Comparison of ENCODE assay signal across 9 cellular contexts in the genomic region with DNA sequence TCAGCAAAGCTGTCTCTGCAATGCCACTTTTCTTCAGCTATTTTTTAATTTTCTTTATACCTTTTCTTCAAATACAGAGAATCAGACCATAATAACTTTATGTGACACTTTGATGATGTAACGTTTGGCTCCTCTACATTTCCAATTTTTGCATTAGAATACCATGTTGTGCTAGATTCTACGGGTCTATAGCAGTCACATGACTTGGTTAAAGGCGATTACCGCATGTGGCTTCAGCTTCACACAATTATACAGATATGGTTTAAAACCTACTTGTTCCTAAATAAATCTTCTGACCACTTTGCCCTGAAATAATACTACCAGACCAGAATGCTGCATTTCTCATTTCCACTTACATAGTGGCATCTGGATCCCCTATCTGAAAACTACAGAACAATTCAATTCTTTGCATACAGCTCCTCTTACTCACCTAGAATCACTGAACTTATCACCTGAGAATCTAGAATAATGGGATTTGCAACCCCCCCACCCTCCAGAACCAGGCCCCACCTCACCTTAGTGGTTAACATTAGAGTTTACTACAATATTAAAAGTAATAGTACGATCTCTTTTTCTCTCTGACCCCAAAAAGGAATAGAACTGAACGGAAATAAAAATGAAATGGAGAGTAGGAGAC. TPM values are rescaled to one million over a fixed set of nuclear protein-coding genes. Genes with fewer than 3 reads are reported as not detected.
DNase-seq lines count a peak whose midpoint lies in the region; ATAC-seq and TF ChIP-seq lines count a peak whose summit lies in the region.
"Had no signal": no experiment of that assay in that cellular context is flagged by ENCODE, and none has a peak within 500 bp of the region (broad histone marks: within the 10 kb centered on the region; RNA-seq: fewer than 3 reads in every experiment).

No MANE protein-coding gene starts in this region.

- H3K27ac Mint-ChIP-seq in HFFc6 (peak overlapping the region; percentile 79), activated B cell treated with CpG ODN at 0.5 μM for 24 hours (peak overlapping the region; percentile 85)

- H3K9me3 Mint-ChIP-seq in HFFc6 (no peaks in the 10 kb centered on the region), activated B cell treated with CpG ODN at 0.5 μM for 24 hours (no peaks in the 10 kb centered on the region)

- TF ChIP-seq CTCF in HFFc6 (IDR thresholded peaks at IDR 0.05) = no peak
- no peak for TF ChIP-seq CTCF in activated B cell treated with CpG ODN at 0.5 μM for 24 hours (IDR thresholded peaks at IDR 0.05)
- no peak for TF ChIP-seq CTCF in hepatocyte (IDR thresholded peaks at IDR 0.05; ENCODE audit: poor library complexity)
- no peak for TF ChIP-seq CTCF in spleen (IDR thresholded peaks at IDR 0.05 in 8 of 11, conservative IDR thresholded peaks at IDR 0.05 in 3 of 11)

- no peaks in the 10 kb centered on the region; the same call in none of the 2 replicates for H3K27me3 Mint-ChIP-seq in HFFc6 (ENCODE audit: insufficient read depth)
- H3K27me3 Mint-ChIP-seq in activated B cell treated with CpG ODN at 0.5 μM for 24 hours = no peaks in the 10 kb centered on the region

- H3K27me3 ChIP-seq in hepatocyte = no peaks in the 10 kb centered on the region
- H3K27me3 ChIP-seq in spleen (replicated peaks in 1 of 7) = no peaks in the 10 kb centered on the region

- POLR2A ChIA-PET in activated B cell treated with CpG ODN at 0.5 μM for 24 hours (lab: Charles Lee) (interaction anchor here (0.6 to 1.2 kb wide), 4 partner anchors 53 to 106 kb away, joined by 3 to 12 read pairs (median 3); no protein-coding TSS in a partner anchor), HEK293T (lab: Yijun Ruan, JAX) (no interaction called here)

- no peak for TF ChIP-seq POLR2A in spleen (IDR thresholded peaks at IDR 0.05)

- CTCF ChIA-PET in activated B cell treated with CpG ODN at 0.5 μM for 24 hours (lab: Charles Lee) = interaction anchor here (1.0 kb wide), 1 partner anchor 63 kb away, joined by 3 read pairs; no protein-coding TSS in a partner anchor
- CTCF ChIA-PET in HEK293T (lab: Yijun Ruan, JAX) = no interaction called here

- no peaks in the 10 kb centered on the region for H3K36me3 ChIP-seq in hepatocyte (replicated peaks; ENCODE audit: insufficient read depth, low read depth)
- H3K36me3 ChIP-seq in spleen = peaks cover 0 to 32% (median under 1%) of the 10 kb centered on the region in 6 donors

- H3K9me3 ChIP-seq in hepatocyte (ENCODE audit: low read depth) (no peaks in the 10 kb centered on the region), spleen (no peaks in the 10 kb centered on the region)

- H3K4me3 ChIP-seq in hepatocyte (peak overlapping the region; percentile 60), spleen (peak overlapping the region; percentile 69 to 96 (median 91))

- DNase-seq in HFFc6 = no peak
- DNase-seq in activated B cell treated with CpG ODN at 0.5 μM for 24 hours = no peak
- DNase-seq in hepatocyte (ENCODE audit: low spot score) = no peak
- no peak for DNase-seq in spleen
- no peak for DNase-seq in HEK293T (ENCODE audit: extremely low spot score)
- DNase-seq in activated CD4-positive, CD25-positive, alpha-beta regulatory T cell treated with anti-CD3 and anti-CD28 coated beads, Interleukin-2, amount 50 U/mL, for 72 hours = no peak
- DNase-seq in posterior cingulate gyrus = no peak
- DNase-seq: NCI-H2029 treated with DMSO at 0.1 percent for 48 hours had no signal

- WGBS in hepatocyte (ENCODE audit: low lambda C conversion rate, missing lambda C conversion rate) = 47% methylated on average over 6 of the region's 6 CpGs
- 1 to 5% (median 3%) methylated on average over 6 of the region's 6 CpGs for WGBS in spleen, 5 donors

- peaks cover 50% of the 10 kb centered on the region for H3K79me2 ChIP-seq in hepatocyte

- H3K4me3 Mint-ChIP-seq in HFFc6 (peak overlapping the region; percentile 96), activated B cell treated with CpG ODN at 0.5 μM for 24 hours (peak overlapping the region; percentile 89)

- H3K4me1 Mint-ChIP-seq in HFFc6 (ENCODE audit: low read depth) = peaks cover 54% of the 10 kb centered on the region
- peaks cover 56% of the 10 kb centered on the region for H3K4me1 Mint-ChIP-seq in activated B cell treated with CpG ODN at 0.5 μM for 24 hours

- H3K4me1 ChIP-seq in hepatocyte (ENCODE audit: insufficient read depth) (peaks cover 10% of the 10 kb centered on the region), spleen (peaks cover 49 to 65% (median 59%) of the 10 kb centered on the region in 6 donors)

- peak overlapping the region; percentile 17 for H2AFZ ChIP-seq in hepatocyte

- H3K36me3 Mint-ChIP-seq in HFFc6 (ENCODE audit: low read depth) = peaks cover 19% of the 10 kb centered on the region
- peaks cover 28% of the 10 kb centered on the region for H3K36me3 Mint-ChIP-seq in activated B cell treated with CpG ODN at 0.5 μM for 24 hours (ENCODE audit: low read depth)

- H4K20me1 ChIP-seq in hepatocyte (ENCODE audit: insufficient read depth, poor library complexity, severe bottlenecking) = no peaks in the 10 kb centered on the region

- H3K9me2 ChIP-seq in hepatocyte (replicated peaks; ENCODE audit: insufficient read depth) = no peaks in the 10 kb centered on the region

- H3K27ac ChIP-seq in hepatocyte (peak overlapping the region; percentile 95), spleen (peak overlapping the region; percentile 94 to 99 (median 99))

- no peak for ATAC-seq in activated B cell treated with CpG ODN at 0.5 μM for 24 hours (ENCODE audit: low read depth)
- ATAC-seq in GM19467 (IDR thresholded peaks at IDR 0.05; ENCODE audit: unreplicated experiment) = no peak

- intact Hi-C loops in activated B cell treated with CpG ODN at 0.5 μM for 24 hours (cut with micrococcal nuclease) = loop anchor here (1.0 to 5.0 kb wide), 3 partner anchors 36 to 1459 kb away; a partner anchor contains a TSS
- intact Hi-C loops in spleen (cut with DNase I; ENCODE audit: low total_unique reads) = no loop called here
- intact Hi-C loops in posterior cingulate gyrus (cut with DNase I) = loop anchor here (5.0 kb wide), 1 partner anchor 311 kb away; a partner anchor contains a TSS

- H3K4me2 ChIP-seq in hepatocyte = peak overlapping the region; percentile 87

TF ChIP-seq in HEK293T, 16 proteins besides CTCF, POLR2A, EP300 and RAD21:
- TF ChIP-seq ELF4 (IDR thresholded peaks at IDR 0.05) (no peak), NFRKB (IDR thresholded peaks at IDR 0.05) (no peak), TARDBP (IDR thresholded peaks at IDR 0.05) (no peak), SP1 (IDR thresholded peaks at IDR 0.05) (no peak), ZNF384 (IDR thresholded peaks at IDR 0.05) (no peak), HDGF (IDR thresholded peaks at IDR 0.05; ENCODE audit: borderline replicate concordance) (no peak), FOXA1 (IDR thresholded peaks at IDR 0.05) (no peak), L3MBTL2 (conservative IDR thresholded peaks at IDR 0.05) (no peak)
- TF ChIP-seq, protein P1, sequence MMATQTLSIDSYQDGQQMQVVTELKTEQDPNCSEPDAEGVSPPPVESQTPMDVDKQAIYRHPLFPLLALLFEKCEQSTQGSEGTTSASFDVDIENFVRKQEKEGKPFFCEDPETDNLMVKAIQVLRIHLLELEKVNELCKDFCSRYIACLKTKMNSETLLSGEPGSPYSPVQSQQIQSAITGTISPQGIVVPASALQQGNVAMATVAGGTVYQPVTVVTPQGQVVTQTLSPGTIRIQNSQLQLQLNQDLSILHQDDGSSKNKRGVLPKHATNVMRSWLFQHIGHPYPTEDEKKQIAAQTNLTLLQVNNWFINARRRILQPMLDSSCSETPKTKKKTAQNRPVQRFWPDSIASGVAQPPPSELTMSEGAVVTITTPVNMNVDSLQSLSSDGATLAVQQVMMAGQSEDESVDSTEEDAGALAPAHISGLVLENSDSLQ (IDR thresholded peaks at IDR 0.05) = no peak

RNA-seq across cellular contexts. Expression of a gene that starts 1.3 kb away (rescaled TPM):
- total RNA-seq in HFFc6 (2021; fragmentation: NEBNext Ultra II Directional; extraction: Animal tissue kit (Norgen Biotek cat#: 25700)) = 10 to 100 TPM; 79.0 to 95.6 (median 81.9) TPM
- total RNA-seq in activated B cell treated with CpG ODN at 0.5 μM for 24 hours = 115 and 116 TPM in 2 replicates
- total RNA-seq in hepatocyte = 53.5 and 54.3 TPM in 2 replicates
- polyA plus RNA-seq in hepatocyte = 70.5 and 86.5 TPM in 2 replicates
- total RNA-seq in spleen = 100 to 1,000 TPM; 100 to 162 (median 143) TPM
- 10 to 100 TPM; 58.7 to 79.6 (median 70.6) TPM for polyA plus RNA-seq in spleen
